15 cellular contexts compared by ENCODE assay signal in the genomic region with DNA sequence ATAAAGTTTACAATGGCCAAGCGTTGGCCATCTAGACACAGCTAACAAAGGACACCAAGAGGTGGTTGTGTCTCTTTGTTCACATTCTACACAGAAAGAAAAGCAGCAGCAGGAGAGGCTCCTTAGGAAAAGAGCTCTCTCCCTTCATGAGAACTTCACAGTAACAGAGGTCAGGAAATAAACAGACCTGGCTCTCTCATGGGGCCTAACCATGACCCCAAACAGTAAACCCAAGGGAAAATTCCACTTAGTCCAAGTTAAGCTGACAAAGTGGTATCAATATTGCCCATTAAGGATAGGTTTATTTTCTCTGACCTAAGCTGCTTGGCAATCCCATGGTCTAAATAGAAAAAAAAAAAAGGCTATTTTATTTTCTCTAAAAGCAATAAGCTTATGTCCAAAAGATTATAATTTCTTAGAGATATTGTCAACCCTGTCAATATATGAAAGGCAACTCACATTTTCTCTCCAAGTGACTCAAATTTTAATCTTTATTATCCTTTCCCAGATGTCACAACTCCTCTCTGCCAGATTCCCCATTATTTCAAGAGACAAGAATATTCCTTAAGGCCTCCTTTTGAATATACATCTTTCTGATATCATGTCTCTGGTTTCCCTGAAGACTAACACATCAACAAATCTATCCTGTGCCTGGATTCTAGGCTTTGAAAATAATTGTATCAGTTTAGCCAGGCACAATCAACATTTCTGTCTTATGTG.
DNase-seq lines count a peak whose midpoint lies in the region; ATAC-seq and TF ChIP-seq lines count a peak whose summit lies in the region.
"Had no signal": no experiment of that assay in that cellular context is flagged by ENCODE, and none has a peak within 500 bp of the region (broad histone marks: within the 10 kb centered on the region; RNA-seq: fewer than 3 reads in every experiment).

No MANE protein-coding gene starts in this region.

- H3K4me3 ChIP-seq in BLaER1 (no peak overlapping the region), KMS-11 (IDR thresholded peaks at IDR 0.05; ENCODE audit: insufficient read depth, low read depth, low read length) (peak overlapping the region; percentile 13), neural cell (ENCODE audit: low read length) (no peak overlapping the region), osteoblast (ENCODE audit: insufficient read depth, low read length) (no peak overlapping the region)
- H3K4me3 ChIP-seq: GM23248, HAP-1 had no signal

- peaks cover 38% of the 10 kb centered on the region for H3K4me1 Mint-ChIP-seq in stimulated activated memory B cell treated with anti-CD40 and anti-IgM and Interleukin-4, amounts not matched to agents 10 μg/mL and 1 μg/mL and 100 μg/mL, for 72 hours
- H3K4me1 Mint-ChIP-seq in natural killer cell treated with Interleukin-12 subunit alpha and Interleukin-12 subunit beta and Interleukin-15 and Interleukin-18, amount 100 ng/mL, for 72 hours (ENCODE audit: low read depth in 2 of 2) = peaks cover 3 to 4% of the 10 kb centered on the region in 2 donors

- peaks cover 44% of the 10 kb centered on the region for H3K4me1 ChIP-seq in BLaER1
- peaks cover 78% of the 10 kb centered on the region for H3K4me1 ChIP-seq in KMS-11 (ENCODE audit: low read depth, poor library complexity, severe bottlenecking)
- peaks cover 7% of the 10 kb centered on the region for H3K4me1 ChIP-seq in osteoblast (ENCODE audit: insufficient read depth, low read length)

- TF ChIP-seq RAD21 in neural cell (conservative IDR thresholded peaks at IDR 0.05) = no peak

- H2AFZ ChIP-seq in KMS-11 (ENCODE audit: low read depth) = no peak overlapping the region
- no peak overlapping the region for H2AFZ ChIP-seq in neural cell (ENCODE audit: low read depth, low read length)
- no peak overlapping the region for H2AFZ ChIP-seq in osteoblast (ENCODE audit: low read length)
- H2AFZ ChIP-seq: GM23248 had no signal

- no peak for ATAC-seq in stimulated activated memory B cell treated with anti-CD40 and anti-IgM and Interleukin-4, amounts not matched to agents 10 μg/mL and 1 μg/mL and 100 μg/mL, for 72 hours
- no peak for ATAC-seq in natural killer cell treated with Interleukin-12 subunit alpha and Interleukin-12 subunit beta and Interleukin-15 and Interleukin-18, amount 100 ng/mL, for 72 hours

- no peaks in the 10 kb centered on the region for H3F3A ChIP-seq in neural cell (ENCODE audit: insufficient read depth, low read length, poor library complexity, severe bottlenecking)

- TF ChIP-seq CTCF in KMS-11 (conservative IDR thresholded peaks at IDR 0.05; ENCODE audit: low read depth, low read length) (no peak), neural cell (IDR thresholded peaks at IDR 0.05; ENCODE audit: poor library complexity, severe bottlenecking) (no peak), osteoblast (IDR thresholded peaks at IDR 0.05; ENCODE audit: extremely low read depth, low read depth, low read length) (no peak)

- H3K36me3 Mint-ChIP-seq in stimulated activated memory B cell treated with anti-CD40 and anti-IgM and Interleukin-4, amounts not matched to agents 10 μg/mL and 1 μg/mL and 100 μg/mL, for 72 hours = no peaks in the 10 kb centered on the region
- H3K36me3 Mint-ChIP-seq in natural killer cell treated with Interleukin-12 subunit alpha and Interleukin-12 subunit beta and Interleukin-15 and Interleukin-18, amount 100 ng/mL, for 72 hours = no peaks in the 10 kb centered on the region

- no peaks in the 10 kb centered on the region for H4K20me1 ChIP-seq in BLaER1
- no peaks in the 10 kb centered on the region for H4K20me1 ChIP-seq in KMS-11 (ENCODE audit: insufficient read depth)
- H4K20me1 ChIP-seq in neural cell (ENCODE audit: insufficient read depth) = no peaks in the 10 kb centered on the region
- no peaks in the 10 kb centered on the region for H4K20me1 ChIP-seq in osteoblast (ENCODE audit: insufficient read depth, low read length)

- H3K27me3 Mint-ChIP-seq in stimulated activated memory B cell treated with anti-CD40 and anti-IgM and Interleukin-4, amounts not matched to agents 10 μg/mL and 1 μg/mL and 100 μg/mL, for 72 hours = no peaks in the 10 kb centered on the region
- H3K27me3 Mint-ChIP-seq in natural killer cell treated with Interleukin-12 subunit alpha and Interleukin-12 subunit beta and Interleukin-15 and Interleukin-18, amount 100 ng/mL, for 72 hours = peaks cover 0 to 4% of the 10 kb centered on the region in 2 donors
- H3K27me3 Mint-ChIP-seq: B cell had no signal

- peak; percentile 91 for TF ChIP-seq EP300 in neural cell (conservative IDR thresholded peaks at IDR 0.05; ENCODE audit: poor library complexity, severe bottlenecking)

- no peak overlapping the region for H3K9ac ChIP-seq in BLaER1
- H3K9ac ChIP-seq in KMS-11 = no peak overlapping the region
- H3K9ac ChIP-seq in neural cell (ENCODE audit: low read length) = no peak overlapping the region
- H3K9ac ChIP-seq: GM23248 had no signal

- H3K9me3 Mint-ChIP-seq in stimulated activated memory B cell treated with anti-CD40 and anti-IgM and Interleukin-4, amounts not matched to agents 10 μg/mL and 1 μg/mL and 100 μg/mL, for 72 hours = no peaks in the 10 kb centered on the region
- H3K9me3 Mint-ChIP-seq in natural killer cell treated with Interleukin-12 subunit alpha and Interleukin-12 subunit beta and Interleukin-15 and Interleukin-18, amount 100 ng/mL, for 72 hours = no peaks in the 10 kb centered on the region
- H3K9me3 Mint-ChIP-seq: CD4-positive, alpha-beta T cell had no signal

- H3K27ac ChIP-seq in BLaER1 (no peak overlapping the region), KMS-11 (peak overlapping the region; percentile 73; the same call in 1 of the 2 replicates), neural cell (ENCODE audit: low read length) (peak overlapping the region; percentile 2), osteoblast (ENCODE audit: low read depth, low read length) (no peak overlapping the region)
- H3K27ac ChIP-seq: C4-2B, GM23248 had no signal

- no peak for DNase-seq in HK-2 (ENCODE audit: unreplicated experiment)
- DNase-seq in natural killer cell treated with Interleukin-12 subunit alpha and Interleukin-12 subunit beta and Interleukin-15 and Interleukin-18, amount 100 ng/mL, for 72 hours (ENCODE audit: low spot score) = no peak
- no peak for DNase-seq in osteoblast (ENCODE audit: insufficient read length, low spot score, missing footprints)
- DNase-seq: Caco-2; CD4-positive, alpha-beta T cell; DMS79; GDM1; GM23248 had no signal

- H3K27me3 ChIP-seq in BLaER1 = no peaks in the 10 kb centered on the region
- H3K27me3 ChIP-seq in KMS-11 (ENCODE audit: insufficient read depth, low read depth) = no peaks in the 10 kb centered on the region
- H3K27me3 ChIP-seq in neural cell (ENCODE audit: insufficient read depth, low read depth, low read length) = no peaks in the 10 kb centered on the region
- peaks cover 5% of the 10 kb centered on the region for H3K27me3 ChIP-seq in osteoblast (ENCODE audit: insufficient read depth, low read length)

- H3K9me3 ChIP-seq in BLaER1 (no peaks in the 10 kb centered on the region), neural cell (ENCODE audit: low read length) (no peaks in the 10 kb centered on the region), osteoblast (ENCODE audit: low read depth, low read length) (no peaks in the 10 kb centered on the region)
- H3K9me3 ChIP-seq: Caco-2, HAP-1 had no signal

- no peaks in the 10 kb centered on the region for H3K79me2 ChIP-seq in KMS-11 (ENCODE audit: insufficient read depth, low read depth)
- no peaks in the 10 kb centered on the region for H3K79me2 ChIP-seq in neural cell (replicated peaks; ENCODE audit: insufficient read depth, low read length)
- no peaks in the 10 kb centered on the region for H3K79me2 ChIP-seq in osteoblast (ENCODE audit: insufficient read depth, low read length)

- peak overlapping the region; percentile 74 for H3K27ac Mint-ChIP-seq in stimulated activated memory B cell treated with anti-CD40 and anti-IgM and Interleukin-4, amounts not matched to agents 10 μg/mL and 1 μg/mL and 100 μg/mL, for 72 hours
- no peak overlapping the region for H3K27ac Mint-ChIP-seq in natural killer cell treated with Interleukin-12 subunit alpha and Interleukin-12 subunit beta and Interleukin-15 and Interleukin-18, amount 100 ng/mL, for 72 hours
- H3K27ac Mint-ChIP-seq: B cell; CD4-positive, alpha-beta T cell had no signal

- H3K4me3 Mint-ChIP-seq in stimulated activated memory B cell treated with anti-CD40 and anti-IgM and Interleukin-4, amounts not matched to agents 10 μg/mL and 1 μg/mL and 100 μg/mL, for 72 hours = no peak overlapping the region
- H3K4me3 Mint-ChIP-seq in natural killer cell treated with Interleukin-12 subunit alpha and Interleukin-12 subunit beta and Interleukin-15 and Interleukin-18, amount 100 ng/mL, for 72 hours = no peak overlapping the region
- H3K4me3 Mint-ChIP-seq: B cell; CD4-positive, alpha-beta T cell had no signal

- H3K36me3 ChIP-seq in BLaER1 (no peaks in the 10 kb centered on the region), KMS-11 (ENCODE audit: insufficient read depth) (no peaks in the 10 kb centered on the region), neural cell (ENCODE audit: insufficient read depth, low read length) (no peaks in the 10 kb centered on the region), osteoblast (ENCODE audit: insufficient read depth, low read length) (no peaks in the 10 kb centered on the region)
- H3K36me3 ChIP-seq: HAP-1 had no signal

- H3K9me2 ChIP-seq in neural cell (ENCODE audit: insufficient read depth, low read length) = no peaks in the 10 kb centered on the region

- peak overlapping the region; percentile 68 for H3K4me2 ChIP-seq in BLaER1
- H3K4me2 ChIP-seq in KMS-11 = peak overlapping the region; percentile 92
- no peak overlapping the region for H3K4me2 ChIP-seq in neural cell (ENCODE audit: low read length)
- H3K4me2 ChIP-seq in osteoblast (ENCODE audit: insufficient read depth, low read length) = no peak overlapping the region

TF ChIP-seq in neural cell, 6 proteins besides CTCF, POLR2A, EP300 and RAD21 (continues in another document):
- TF ChIP-seq TAF1 (IDR thresholded peaks at IDR 0.05; ENCODE audit: low read depth) (no peak), POLR2AphosphoS5 (IDR thresholded peaks at IDR 0.05) (peak; percentile 62)

Comparison
In these comparisons a context has a peak if more than half of its experiments do, and no peak if none do; other contexts are left out.
1. H3K27ac ChIP-seq: peak in KMS-11 (single experiment) and neural cell (single experiment); none in BLaER1 (single experiment) and osteoblast (single experiment).
2. H3K4me2 ChIP-seq: peak in BLaER1 (single experiment) and KMS-11 (single experiment); none in neural cell (single experiment) and osteoblast (single experiment).